ENCODE assay signal across 12 cellular contexts in the genomic region with DNA sequence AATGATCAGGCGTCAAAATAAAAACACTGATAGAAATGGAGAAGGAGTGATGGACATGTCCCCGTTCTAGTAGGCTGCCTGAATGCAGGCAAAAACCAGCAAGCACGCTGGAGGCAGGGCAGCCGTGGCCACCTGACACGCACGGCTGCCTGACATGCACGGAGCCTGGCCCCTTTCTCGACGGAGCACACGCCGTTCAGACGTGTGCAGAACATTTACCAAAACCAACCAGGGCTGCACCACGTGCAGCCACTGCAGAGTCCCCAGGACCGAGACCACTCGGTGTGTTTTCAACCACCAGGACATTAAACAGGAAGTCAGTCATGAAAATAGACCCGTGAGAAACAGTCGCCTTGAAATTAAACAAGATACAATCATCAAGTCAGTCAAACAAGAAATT.
DNase-seq lines count a peak whose midpoint lies in the region; ATAC-seq lines count a peak whose summit lies in the region.
"Had no signal": no experiment of that assay in that cellular context is flagged by ENCODE, and none has a peak within 500 bp of the region (broad histone marks: within the 10 kb centered on the region; RNA-seq: fewer than 3 reads in every experiment).

No MANE protein-coding gene starts in this region.

- H2AK5ac ChIP-seq in neuronal stem cell (ENCODE audit: low read depth, low read length) = no peak overlapping the region

- POLR2A ChIA-PET in activated CD4-positive, alpha-beta T cell treated with anti-CD3 and anti-CD28 coated beads for 36 hours (lab: Charles Lee) = no interaction called here

- no peaks in the 10 kb centered on the region for H3K36me3 ChIP-seq in duodenal mucosa (ENCODE audit: control insufficient read depth in 1 of 2, insufficient read depth in 2 of 2, low read length in 2 of 2)
- H3K36me3 ChIP-seq in neuronal stem cell (replicated peaks in 1 of 2; ENCODE audit: control insufficient read depth in 2 of 2, insufficient read depth in 2 of 2, low read length in 2 of 2) = no peaks in the 10 kb centered on the region

- no peak overlapping the region for H3K27ac Mint-ChIP-seq in activated CD4-positive, alpha-beta T cell treated with anti-CD3 and anti-CD28 coated beads for 36 hours
- no peak overlapping the region for H3K27ac Mint-ChIP-seq in IgD-negative memory B cell
- H3K27ac Mint-ChIP-seq: T-helper 1 cell treated with Interleukin-12 subunit alpha and Interleukin-12 subunit beta and Interleukin-4 antibody, amounts not matched to agents 30 μg/mL and 1 μg/mL, for 36 hours had no signal

- no peak overlapping the region for H3K27ac ChIP-seq in duodenal mucosa (ENCODE audit: low read depth, low read length)
- H3K27ac ChIP-seq in neuronal stem cell (replicated peaks; ENCODE audit: low read length) = no peak overlapping the region
- H3K27ac ChIP-seq: dorsolateral prefrontal cortex had no signal

- peaks cover 2% of the 10 kb centered on the region for H3K9me3 Mint-ChIP-seq in activated CD4-positive, alpha-beta T cell treated with anti-CD3 and anti-CD28 coated beads for 36 hours (ENCODE audit: low read depth)
- peaks cover 0 to 2% (median under 1%) of the 10 kb centered on the region in 3 donors for H3K9me3 Mint-ChIP-seq in IgD-negative memory B cell

- H3K27me3 Mint-ChIP-seq in activated CD4-positive, alpha-beta T cell treated with anti-CD3 and anti-CD28 coated beads for 36 hours = peaks cover 3% of the 10 kb centered on the region
- H3K27me3 Mint-ChIP-seq in IgD-negative memory B cell = peaks cover 15% of the 10 kb centered on the region

- H2BK15ac ChIP-seq in neuronal stem cell (ENCODE audit: low read length) = no peak overlapping the region

- no peak overlapping the region for H3K18ac ChIP-seq in neuronal stem cell (ENCODE audit: low read length)

- no peak overlapping the region for H3K4me2 ChIP-seq in neuronal stem cell (ENCODE audit: insufficient read depth, low read length, poor library complexity, severe bottlenecking)

- no CpG with 5 or more reads among the region's 17 CpGs for WGBS in neuronal stem cell (ENCODE audit: extremely low coverage in 2 of 2, insufficient read length in 2 of 2, insufficient replicate concordance in 1 of 2), 2 donors

- H4K91ac ChIP-seq in neuronal stem cell (ENCODE audit: low read depth, low read length, poor library complexity) = no peak overlapping the region

- DNase-seq in activated CD4-positive, alpha-beta T cell treated with anti-CD3 and anti-CD28 coated beads for 36 hours = no peak
- DNase-seq in activated CD4-positive, alpha-beta T cell treated with anti-CD3 and anti-CD28 coated beads for 4 hours = no peak
- DNase-seq in neuronal stem cell (ENCODE audit: low spot score) = no peak
- no peak for DNase-seq in medulla oblongata (ENCODE audit: extremely low spot score)
- DNase-seq in C1 segment of cervical spinal cord (lab: John Stamatoyannopoulos, UW) = no peak
- DNase-seq: NCI-H2227 treated with DMSO at 0.1 percent for 48 hours had no signal

- no peak overlapping the region for H3K4ac ChIP-seq in neuronal stem cell (ENCODE audit: low read length)

- H3K4me3 ChIP-seq in duodenal mucosa (ENCODE audit: low read depth in 1 of 2, low read length in 2 of 2) = peak overlapping the region; percentile 32 to 58
- no peak overlapping the region for H3K4me3 ChIP-seq in neuronal stem cell (ENCODE audit: low read length in 2 of 2)
- H3K4me3 ChIP-seq: GM12878 had no signal

- H2AFZ ChIP-seq in neuronal stem cell (ENCODE audit: low read length) = peak overlapping the region; percentile 51

- H3K27me3 ChIP-seq in duodenal mucosa (ENCODE audit: control insufficient read depth in 1 of 2, insufficient read depth in 2 of 2, low read length in 2 of 2) (peaks cover 0 to 9% of the 10 kb centered on the region in 2 donors), neuronal stem cell (ENCODE audit: control insufficient read depth in 3 of 3, insufficient read depth in 3 of 3, low read depth in 1 of 3, low read length in 3 of 3) (peaks cover 0 to 50% (median 0%) of the 10 kb centered on the region in 3 experiments)

- no peaks in the 10 kb centered on the region for H3K79me1 ChIP-seq in neuronal stem cell (ENCODE audit: low read depth, low read length)

- no peak overlapping the region for H2BK12ac ChIP-seq in neuronal stem cell (ENCODE audit: low read length)

- H2BK5ac ChIP-seq in neuronal stem cell (ENCODE audit: low read length) = peak overlapping the region; percentile 5

- CTCF ChIA-PET in activated CD4-positive, alpha-beta T cell treated with anti-CD3 and anti-CD28 coated beads for 36 hours (lab: Charles Lee) = no interaction called here

- H3K9me3 ChIP-seq in duodenal mucosa (ENCODE audit: control insufficient read depth in 1 of 2, low read length in 2 of 2) = peaks cover 1 to 3% of the 10 kb centered on the region in 2 donors
- peaks cover 0 to 2% of the 10 kb centered on the region in 2 donors for H3K9me3 ChIP-seq in neuronal stem cell (replicated peaks in 1 of 2; ENCODE audit: control insufficient read depth in 2 of 2, insufficient read depth in 1 of 2, low read depth in 1 of 2, low read length in 2 of 2)

- H3K4me1 ChIP-seq in duodenal mucosa (ENCODE audit: control insufficient read depth in 1 of 2, insufficient read depth in 2 of 2, low read length in 2 of 2) (peaks cover 0 to 6% of the 10 kb centered on the region in 2 donors), neuronal stem cell (ENCODE audit: control insufficient read depth in 2 of 2, insufficient read depth in 1 of 2, low read depth in 1 of 2, low read length in 2 of 2) (peaks cover 0 to 2% of the 10 kb centered on the region in 2 donors)

- H3K23ac ChIP-seq in neuronal stem cell (ENCODE audit: low read depth, low read length, poor library complexity) = no peak overlapping the region

- H3K4me3 Mint-ChIP-seq in activated CD4-positive, alpha-beta T cell treated with anti-CD3 and anti-CD28 coated beads for 36 hours = peak overlapping the region; percentile 32
- peak overlapping the region in 3 of 4 donors; percentile 7 to 45 (median 30) for H3K4me3 Mint-ChIP-seq in IgD-negative memory B cell
- H3K4me3 Mint-ChIP-seq: T-helper 1 cell treated with Interleukin-12 subunit alpha and Interleukin-12 subunit beta and Interleukin-4 antibody, amounts not matched to agents 30 μg/mL and 1 μg/mL, for 36 hours had no signal

- H3K4me1 Mint-ChIP-seq in activated CD4-positive, alpha-beta T cell treated with anti-CD3 and anti-CD28 coated beads for 36 hours = peaks cover 11% of the 10 kb centered on the region
- peaks cover 0 to 7% (median 4%) of the 10 kb centered on the region in 3 donors for H3K4me1 Mint-ChIP-seq in IgD-negative memory B cell

- peak; percentile 44 for ATAC-seq in activated CD4-positive, alpha-beta T cell treated with anti-CD3 and anti-CD28 coated beads for 36 hours
- no peak for ATAC-seq in GM18909 (IDR thresholded peaks at IDR 0.05; ENCODE audit: poor library complexity, unreplicated experiment)
- ATAC-seq: GM12878 had no signal

- intact Hi-C loops in activated CD4-positive, alpha-beta T cell treated with anti-CD3 and anti-CD28 coated beads for 36 hours (cut with DNase I, micrococcal nuclease) = loop anchor here in 1 of 2 experiments (10.0 kb wide), 1 partner anchor 277 kb away; no protein-coding TSS in a partner anchor

- no peak overlapping the region for H4K8ac ChIP-seq in neuronal stem cell (ENCODE audit: low read depth, low read length)

- no peak overlapping the region for H3K14ac ChIP-seq in neuronal stem cell (ENCODE audit: low read length)

- peak overlapping the region in 1 of 2 donors; percentile 4 for H3K9ac ChIP-seq in duodenal mucosa (ENCODE audit: low read depth in 1 of 2, low read length in 2 of 2)
- H3K9ac ChIP-seq in neuronal stem cell (ENCODE audit: low read depth, low read length, poor library complexity) = no peak overlapping the region

- H2BK120ac ChIP-seq in neuronal stem cell (ENCODE audit: low read depth, low read length) = no peak overlapping the region

- H3K36me3 Mint-ChIP-seq in activated CD4-positive, alpha-beta T cell treated with anti-CD3 and anti-CD28 coated beads for 36 hours (ENCODE audit: low read depth) = no peaks in the 10 kb centered on the region
- H3K36me3 Mint-ChIP-seq in IgD-negative memory B cell = no peaks in the 10 kb centered on the region

Comparison
In these comparisons a context has a peak if more than half of its experiments do, and no peak if none do; other contexts are left out.
1. H3K4me3 ChIP-seq: peak in duodenal mucosa (2 of 2); none in neuronal stem cell (0 of 2).